Comparison of ENCODE assay signal across 21 cellular contexts in the genomic region with DNA sequence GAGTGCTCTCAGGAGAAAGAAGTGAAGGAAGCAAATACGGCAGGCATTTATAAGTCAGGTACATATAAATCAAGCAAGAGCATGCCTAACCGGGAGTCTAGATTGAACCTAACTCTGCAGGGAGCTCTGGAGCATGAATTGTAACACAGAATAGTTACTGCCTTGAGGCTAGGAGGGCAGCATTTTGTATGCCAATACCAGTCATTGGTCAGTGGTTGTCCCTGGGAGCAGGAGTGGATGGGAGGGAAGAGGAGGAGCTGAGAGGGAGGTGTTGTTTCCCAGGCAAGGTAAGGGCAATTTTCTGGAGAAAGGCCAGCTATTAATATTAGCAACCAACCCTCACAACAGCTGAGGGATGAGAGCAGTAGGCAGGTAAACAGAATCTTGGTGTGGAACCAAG.
DNase-seq lines count a peak whose midpoint lies in the region; ATAC-seq and TF ChIP-seq lines count a peak whose summit lies in the region.
"Had no signal": no experiment of that assay in that cellular context is flagged by ENCODE, and none has a peak within 500 bp of the region (broad histone marks: within the 10 kb centered on the region; RNA-seq: fewer than 3 reads in every experiment).

No MANE protein-coding gene starts in this region.

- no peaks in the 10 kb centered on the region for H3K4me1 ChIP-seq in thyroid gland
- H3K4me1 ChIP-seq: gastrocnemius medialis, Peyer's patch, prostate gland, suprapubic skin had no signal

- DNase-seq in NCI-H345 (lab: John Stamatoyannopoulos, UW) (peak; percentile 25), NCI-H345 treated with DMSO at 0.1 percent for 48 hours (lab: John Stamatoyannopoulos, UW; ENCODE audit: unreplicated experiment) (no peak), RWPE1 (ENCODE audit: low spot score) (peak; percentile 3), iPS-NIHi7 (ENCODE audit: extremely low spot score) (peak; percentile 32), thyroid gland (peak; percentile 2 to 6), MG63 (no peak)
- DNase-seq: activated T-cell treated with anti-CD3 and anti-CD28 coated beads, Interleukin-2, amount 50 U/mL, for 72 hours; gastrocnemius medialis; MM.1S; NCI-H1930; NCI-H524 treated with DMSO at 0.1 percent for 48 hours; Peyer's patch; stimulated activated CD8-positive, alpha-beta memory T cell treated with anti-CD3 and anti-CD28 coated beads, Interleukin-4, amount 100 ng/mL, for 48 hours; T-helper 9 cell had no signal

- H3K27ac ChIP-seq in RWPE1 = no peak overlapping the region
- no peak overlapping the region for H3K27ac ChIP-seq in thyroid gland
- H3K27ac ChIP-seq: gastrocnemius medialis, Peyer's patch, prostate gland, suprapubic skin had no signal

- intact Hi-C loops in thyroid gland (cut with DNase I) = no loop called here

- 52 to 58% methylated on average over 2 of the region's 2 CpGs for WGBS in thyroid gland, 2 donors

- POLR2A ChIA-PET in RWPE1 (lab: Yijun Ruan, JAX; ENCODE audit: low non-redundant PET) = no interaction called here

- CTCF ChIA-PET in RWPE1 (lab: Yijun Ruan, JAX) = no interaction called here

- TF ChIP-seq POLR2A in thyroid gland (IDR thresholded peaks at IDR 0.05) = no peak

- no peak for TF ChIP-seq CTCF in RWPE1 (conservative IDR thresholded peaks at IDR 0.05; ENCODE audit: low read depth)
- TF ChIP-seq CTCF in thyroid gland (IDR thresholded peaks at IDR 0.05) = no peak

- ATAC-seq in GM19324 (IDR thresholded peaks at IDR 0.05; ENCODE audit: low FRiP score, unreplicated experiment) (no peak), GM21619 (IDR thresholded peaks at IDR 0.05; ENCODE audit: unreplicated experiment) (no peak)
- ATAC-seq: activated naive CD4-positive, alpha-beta T cell treated with anti-CD3 and anti-CD28 coated beads, Interleukin-2, amount 50 U/mL, for 72 hours; activated T-cell treated with anti-CD3 and anti-CD28 coated beads, Interleukin-2, amount 50 U/mL, for 72 hours; gastrocnemius medialis; HepG2; SK-N-SH treated with all-trans-retinoic acid at 6 μM for 48 hours had no signal

- H3K4me3 ChIP-seq in thyroid gland (replicated peaks in 1 of 3) (no peak overlapping the region), MG63 (no peak overlapping the region)
- H3K4me3 ChIP-seq: gastrocnemius medialis, prostate gland, suprapubic skin had no signal

- H3K36me3 ChIP-seq in thyroid gland (no peaks in the 10 kb centered on the region), MG63 (no peaks in the 10 kb centered on the region)
- H3K36me3 ChIP-seq: gastrocnemius medialis, Peyer's patch, prostate gland, suprapubic skin had no signal

- H3K9me3 ChIP-seq in thyroid gland = no peaks in the 10 kb centered on the region
- H3K9me3 ChIP-seq in MG63 = no peaks in the 10 kb centered on the region
- H3K9me3 ChIP-seq: gastrocnemius medialis, Peyer's patch, prostate gland, suprapubic skin had no signal

- H3K27me3 ChIP-seq in thyroid gland (no peaks in the 10 kb centered on the region), MG63 (no peaks in the 10 kb centered on the region)
- H3K27me3 ChIP-seq: gastrocnemius medialis, Peyer's patch, suprapubic skin had no signal

Comparison
In these comparisons a context has a peak if more than half of its experiments do, and no peak if none do; other contexts are left out.
1. DNase-seq: peak in NCI-H345 (single experiment), RWPE1 (single experiment), iPS-NIHi7 (single experiment) and thyroid gland (2 of 2); none in NCI-H345 treated with DMSO at 0.1 percent for 48 hours (single experiment) and MG63 (single experiment).